25 cellular contexts compared by ENCODE assay signal in the genomic region with DNA sequence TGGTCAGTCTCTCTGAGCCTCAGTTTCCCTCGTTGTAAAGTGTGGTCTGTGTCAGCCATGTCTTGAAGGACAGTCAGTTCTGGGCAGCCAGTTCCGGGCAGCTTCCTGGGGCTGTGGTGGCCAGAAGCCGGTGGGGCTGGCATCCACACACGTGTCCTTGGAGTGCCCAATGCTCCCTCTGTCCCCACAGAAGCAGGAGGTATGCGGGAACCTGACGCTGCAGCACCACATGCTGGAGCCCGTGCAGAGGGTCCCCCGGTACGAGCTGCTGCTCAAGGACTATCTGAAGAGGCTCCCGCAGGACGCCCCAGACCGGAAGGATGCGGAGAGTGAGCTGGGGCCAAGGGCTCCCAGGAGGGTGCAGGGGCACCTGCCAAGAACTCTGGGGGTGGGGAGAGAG. TPM values are rescaled to one million over a fixed set of nuclear protein-coding genes. Genes with fewer than 3 reads are reported as not detected.
DNase-seq lines count a peak whose midpoint lies in the region; ATAC-seq and TF ChIP-seq lines count a peak whose summit lies in the region.
"Had no signal": no experiment of that assay in that cellular context is flagged by ENCODE, and none has a peak within 500 bp of the region (broad histone marks: within the 10 kb centered on the region; RNA-seq: fewer than 3 reads in every experiment).

No MANE protein-coding gene starts in this region.

- no peak overlapping the region for H2BK12ac ChIP-seq in neuronal stem cell (ENCODE audit: low read length)

- no peak overlapping the region for H4K91ac ChIP-seq in neuronal stem cell (ENCODE audit: low read depth, low read length, poor library complexity)

- no peak for TF ChIP-seq CTCF in CD4-positive, alpha-beta T cell (IDR thresholded peaks at IDR 0.05)
- no peak for TF ChIP-seq CTCF in WERI-Rb-1 (IDR thresholded peaks at IDR 0.05; ENCODE audit: low read depth, low read length)

- H3K23ac ChIP-seq in neuronal stem cell (ENCODE audit: low read depth, low read length, poor library complexity), result no peak overlapping the region

- no peak overlapping the region for H3K4me3 ChIP-seq in neuronal stem cell (ENCODE audit: low read length in 2 of 2)
- no peak overlapping the region for H3K4me3 ChIP-seq in WERI-Rb-1 (ENCODE audit: low read depth, low read length)
- H3K4me3 ChIP-seq: adrenal gland, smooth muscle cell had no signal

- POLR2A ChIA-PET in CD4-positive, alpha-beta T cell (lab: Charles Lee), result interaction anchor here (1.1 to 1.5 kb wide), 4 partner anchors 9 to 86 kb away, joined by 3 to 4 read pairs (median 3); a partner anchor contains a TSS

- H3K4me1 Mint-ChIP-seq in activated T-cell treated with anti-CD3 and anti-CD28 coated beads, Interleukin-2, amount 50 U/mL, for 24 hours (ENCODE audit: low read depth), result peaks cover 14% of the 10 kb centered on the region
- peaks cover 11% of the 10 kb centered on the region for H3K4me1 Mint-ChIP-seq in activated T-cell treated with anti-CD3 and anti-CD28 coated beads, Interleukin-2, amount 50 U/mL, for 72 hours (ENCODE audit: low read depth)
- H3K4me1 Mint-ChIP-seq in CD4-positive, alpha-beta T cell (ENCODE audit: low read depth), result peaks cover 14% of the 10 kb centered on the region
- H3K4me1 Mint-ChIP-seq in central memory CD8-positive, alpha-beta T cell, result peaks cover 19% of the 10 kb centered on the region
- H3K4me1 Mint-ChIP-seq in immature natural killer cell, result peaks cover 0 to 7% of the 10 kb centered on the region in 2 donors
- H3K4me1 Mint-ChIP-seq: CD14-positive monocyte had no signal

- no CpG with 5 or more reads among the region's 13 CpGs for WGBS in neuronal stem cell (ENCODE audit: extremely low coverage in 2 of 2, insufficient read length in 2 of 2, insufficient replicate concordance in 1 of 2), 2 donors

- no peaks in the 10 kb centered on the region for H3K9me3 ChIP-seq in CD4-positive, alpha-beta T cell (ENCODE audit: control insufficient read depth, low read length)
- no peaks in the 10 kb centered on the region for H3K9me3 ChIP-seq in neuronal stem cell (replicated peaks in 1 of 2; ENCODE audit: control insufficient read depth in 2 of 2, insufficient read depth in 1 of 2, low read depth in 1 of 2, low read length in 2 of 2)
- no peaks in the 10 kb centered on the region for H3K9me3 ChIP-seq in WERI-Rb-1 (ENCODE audit: severe bottlenecking)
- H3K9me3 ChIP-seq: adrenal gland had no signal

- no peak overlapping the region for H4K8ac ChIP-seq in neuronal stem cell (ENCODE audit: low read depth, low read length)

- H2AK5ac ChIP-seq in neuronal stem cell (ENCODE audit: low read depth, low read length), result peak overlapping the region; percentile 47

- H3K4ac ChIP-seq in neuronal stem cell (ENCODE audit: low read length), result no peak overlapping the region

- no peaks in the 10 kb centered on the region for H3K27me3 ChIP-seq in CD4-positive, alpha-beta T cell (ENCODE audit: control insufficient read depth, insufficient read depth, low read length)
- H3K27me3 ChIP-seq in neuronal stem cell (ENCODE audit: control insufficient read depth in 3 of 3, insufficient read depth in 3 of 3, low read depth in 1 of 3, low read length in 3 of 3) (no peaks in the 10 kb centered on the region), WERI-Rb-1 (ENCODE audit: insufficient read depth, low read depth, severe bottlenecking) (no peaks in the 10 kb centered on the region)
- H3K27me3 ChIP-seq: adrenal gland had no signal

- H3K4me1 ChIP-seq in neuronal stem cell (ENCODE audit: control insufficient read depth in 2 of 2, insufficient read depth in 1 of 2, low read depth in 1 of 2, low read length in 2 of 2), result no peaks in the 10 kb centered on the region
- H3K4me1 ChIP-seq: adrenal gland, foreskin keratinocyte had no signal

- H2BK15ac ChIP-seq in neuronal stem cell (ENCODE audit: low read length), result peak overlapping the region; percentile 15

- H3K4me3 Mint-ChIP-seq in activated T-cell treated with anti-CD3 and anti-CD28 coated beads, Interleukin-2, amount 50 U/mL, for 24 hours, result no peak overlapping the region
- H3K4me3 Mint-ChIP-seq in activated T-cell treated with anti-CD3 and anti-CD28 coated beads, Interleukin-2, amount 50 U/mL, for 72 hours, result no peak overlapping the region
- H3K4me3 Mint-ChIP-seq in CD4-positive, alpha-beta T cell, result no peak overlapping the region
- no peak overlapping the region for H3K4me3 Mint-ChIP-seq in central memory CD8-positive, alpha-beta T cell
- no peak overlapping the region for H3K4me3 Mint-ChIP-seq in immature natural killer cell
- H3K4me3 Mint-ChIP-seq: activated B cell treated with CpG ODN at 0.5 μM for 24 hours, brain, HFFc6 had no signal

- H3K27me3 Mint-ChIP-seq in activated T-cell treated with anti-CD3 and anti-CD28 coated beads, Interleukin-2, amount 50 U/mL, for 24 hours, result no peaks in the 10 kb centered on the region
- no peaks in the 10 kb centered on the region for H3K27me3 Mint-ChIP-seq in activated T-cell treated with anti-CD3 and anti-CD28 coated beads, Interleukin-2, amount 50 U/mL, for 72 hours (ENCODE audit: low read depth)
- H3K27me3 Mint-ChIP-seq in CD4-positive, alpha-beta T cell, result no peaks in the 10 kb centered on the region
- H3K27me3 Mint-ChIP-seq in central memory CD8-positive, alpha-beta T cell, result no peaks in the 10 kb centered on the region
- peaks cover 2 to 10% (median 2%) of the 10 kb centered on the region in 3 donors for H3K27me3 Mint-ChIP-seq in immature natural killer cell (ENCODE audit: low read depth in 3 of 3)
- H3K27me3 Mint-ChIP-seq: activated B cell treated with CpG ODN at 0.5 μM for 24 hours had no signal

- no peak overlapping the region for H2BK120ac ChIP-seq in neuronal stem cell (ENCODE audit: low read depth, low read length)

- H2BK5ac ChIP-seq in neuronal stem cell (ENCODE audit: low read length), result no peak overlapping the region

- H3K9me3 Mint-ChIP-seq in activated T-cell treated with anti-CD3 and anti-CD28 coated beads, Interleukin-2, amount 50 U/mL, for 24 hours, result no peaks in the 10 kb centered on the region
- no peaks in the 10 kb centered on the region for H3K9me3 Mint-ChIP-seq in activated T-cell treated with anti-CD3 and anti-CD28 coated beads, Interleukin-2, amount 50 U/mL, for 72 hours
- H3K9me3 Mint-ChIP-seq in CD4-positive, alpha-beta T cell, result no peaks in the 10 kb centered on the region
- H3K9me3 Mint-ChIP-seq in central memory CD8-positive, alpha-beta T cell, result no peaks in the 10 kb centered on the region
- H3K9me3 Mint-ChIP-seq in immature natural killer cell, result no peaks in the 10 kb centered on the region
- H3K9me3 Mint-ChIP-seq: activated B cell treated with CpG ODN at 0.5 μM for 24 hours, brain, HFFc6 had no signal

- H3K27ac Mint-ChIP-seq in activated T-cell treated with anti-CD3 and anti-CD28 coated beads, Interleukin-2, amount 50 U/mL, for 24 hours, result peak overlapping the region; percentile 85
- no peak overlapping the region for H3K27ac Mint-ChIP-seq in activated T-cell treated with anti-CD3 and anti-CD28 coated beads, Interleukin-2, amount 50 U/mL, for 72 hours
- H3K27ac Mint-ChIP-seq in CD4-positive, alpha-beta T cell, result peak overlapping the region; percentile 82
- H3K27ac Mint-ChIP-seq in central memory CD8-positive, alpha-beta T cell (ENCODE audit: low read depth), result peak overlapping the region; percentile 72
- no peak overlapping the region for H3K27ac Mint-ChIP-seq in immature natural killer cell
- H3K27ac Mint-ChIP-seq: activated B cell treated with CpG ODN at 0.5 μM for 24 hours, brain, HFFc6 had no signal

- intact Hi-C loops in CD4-positive, alpha-beta T cell (cut with DNase I, micrococcal nuclease), result no loop called here

- H3K36me3 ChIP-seq in neuronal stem cell (replicated peaks in 1 of 2; ENCODE audit: control insufficient read depth in 2 of 2, insufficient read depth in 2 of 2, low read length in 2 of 2) (no peaks in the 10 kb centered on the region), WERI-Rb-1 (no peaks in the 10 kb centered on the region)
- H3K36me3 ChIP-seq: adrenal gland had no signal

- no peak overlapping the region for H2AFZ ChIP-seq in neuronal stem cell (ENCODE audit: low read length)

- DNase-seq in activated T-cell treated with anti-CD3 and anti-CD28 coated beads, Interleukin-2, amount 50 U/mL, for 24 hours, result no peak
- DNase-seq in activated T-cell treated with anti-CD3 and anti-CD28 coated beads, Interleukin-2, amount 50 U/mL, for 72 hours, result no peak
- peak in 1 of 10 experiments; percentile 21 for DNase-seq in CD4-positive, alpha-beta T cell
- DNase-seq in central memory CD8-positive, alpha-beta T cell (ENCODE audit: low spot score in 2 of 2), result no peak
- DNase-seq in neuronal stem cell (ENCODE audit: low spot score) (no peak), NCI-H2081 treated with DMSO at 0.1 percent for 48 hours (lab: John Stamatoyannopoulos, UW) (no peak), WERI-Rb-1 (no peak), immature natural killer cell (no peak)
- DNase-seq: activated B cell treated with CpG ODN at 0.5 μM for 24 hours; effector CD8-positive, alpha-beta T cell; EL; foreskin keratinocyte; HFFc6; IMR-90; left colon; mesendoderm; NCI-H2081; NCI-H446; retina; T1000 had no signal

- peaks cover 2% of the 10 kb centered on the region for H3K79me1 ChIP-seq in neuronal stem cell (ENCODE audit: low read depth, low read length)

- H3K4me2 ChIP-seq in neuronal stem cell (ENCODE audit: insufficient read depth, low read length, poor library complexity, severe bottlenecking), result no peak overlapping the region
- H3K4me2 ChIP-seq: smooth muscle cell had no signal

- CTCF ChIA-PET in CD4-positive, alpha-beta T cell (lab: Charles Lee), result no interaction called here

- H3K27ac ChIP-seq in CD4-positive, alpha-beta T cell (ENCODE audit: low read depth, low read length), result peak overlapping the region; percentile 41
- H3K27ac ChIP-seq in neuronal stem cell (replicated peaks; ENCODE audit: low read length) (no peak overlapping the region), WERI-Rb-1 (no peak overlapping the region)
- H3K27ac ChIP-seq: adrenal gland, foreskin keratinocyte had no signal

- peak overlapping the region; percentile 53 for H3K18ac ChIP-seq in neuronal stem cell (ENCODE audit: low read length)

- H3K36me3 Mint-ChIP-seq in activated T-cell treated with anti-CD3 and anti-CD28 coated beads, Interleukin-2, amount 50 U/mL, for 24 hours (ENCODE audit: low read depth), result peaks cover 81% of the 10 kb centered on the region
- peaks cover 15 to 37% of the 10 kb centered on the region in 2 donors for H3K36me3 Mint-ChIP-seq in activated T-cell treated with anti-CD3 and anti-CD28 coated beads, Interleukin-2, amount 50 U/mL, for 72 hours (ENCODE audit: insufficient read depth in 2 of 2)
- peaks cover 90% of the 10 kb centered on the region for H3K36me3 Mint-ChIP-seq in CD4-positive, alpha-beta T cell (ENCODE audit: low read depth)
- H3K36me3 Mint-ChIP-seq in central memory CD8-positive, alpha-beta T cell (ENCODE audit: insufficient read depth), result peaks cover 81% of the 10 kb centered on the region
- peaks cover 7 to 34% (median 10%) of the 10 kb centered on the region in 3 donors for H3K36me3 Mint-ChIP-seq in immature natural killer cell

- ATAC-seq in activated T-cell treated with anti-CD3 and anti-CD28 coated beads, Interleukin-2, amount 50 U/mL, for 72 hours (replicated peaks in 1 of 2), result no peak
- ATAC-seq in CD4-positive, alpha-beta T cell (ENCODE audit: poor library complexity), result no peak
- ATAC-seq in central memory CD8-positive, alpha-beta T cell (replicated peaks; ENCODE audit: extremely low read depth, poor library complexity, severe bottlenecking), result no peak
- ATAC-seq: foreskin keratinocyte, left colon had no signal

- no peak overlapping the region for H3K9ac ChIP-seq in neuronal stem cell (ENCODE audit: low read depth, low read length, poor library complexity)

- no peak overlapping the region for H3K14ac ChIP-seq in neuronal stem cell (ENCODE audit: low read length)

RNA-seq across cellular contexts. Expression of a gene that starts 48.4 kb away (rescaled TPM):
- 10 to 100 TPM; 53.1 to 56.8 TPM for total RNA-seq in activated T-cell treated with anti-CD3 and anti-CD28 coated beads, Interleukin-2, amount 50 U/mL, for 72 hours
- 10 to 100 TPM; 33.9 to 35.6 TPM for total RNA-seq in CD4-positive, alpha-beta T cell
- polyA plus RNA-seq in neuronal stem cell (2013, experiment 1 of 2), result 1.9 TPM
- polyA plus RNA-seq in neuronal stem cell (2013, experiment 2 of 2), result 2.0 TPM
- polyA plus RNA-seq in immature natural killer cell, result 1 to 10 TPM in 2 of 3 donors, not detected in 1; 3.5 to 5.2 TPM
- total RNA-seq: osteocyte, smooth muscle cell had no signal

Comparison
In these comparisons a context has a peak if more than half of its experiments do, and no peak if none do; other contexts are left out.
1. H3K27ac Mint-ChIP-seq: peak in activated T-cell treated with anti-CD3 and anti-CD28 coated beads, Interleukin-2, amount 50 U/mL, for 24 hours (single experiment), CD4-positive, alpha-beta T cell (single experiment) and central memory CD8-positive, alpha-beta T cell (single experiment); none in activated T-cell treated with anti-CD3 and anti-CD28 coated beads, Interleukin-2, amount 50 U/mL, for 72 hours (single experiment) and immature natural killer cell (0 of 6).